In the genomic region with DNA sequence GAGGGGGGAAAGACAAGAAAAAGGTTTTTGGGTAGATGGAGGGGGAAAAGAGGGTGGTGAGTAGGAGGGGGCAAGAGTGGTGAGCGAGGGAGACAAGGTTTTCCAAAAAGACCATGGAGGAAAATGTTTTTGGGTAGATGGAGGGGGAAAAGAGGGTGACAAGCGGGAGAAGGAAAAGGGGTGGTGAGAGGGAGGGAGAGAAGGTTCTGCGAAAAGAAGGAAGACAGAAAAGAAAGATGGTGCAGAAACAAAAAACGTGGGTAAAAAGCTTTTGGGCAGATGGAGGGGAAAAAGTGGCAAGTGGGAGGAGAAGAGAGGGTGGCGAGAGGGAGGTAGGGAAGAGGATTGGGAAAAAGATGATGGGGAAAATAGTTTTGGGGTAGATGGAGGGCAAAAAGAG, we compare ENCODE assay signal across 1 cellular context.
TF ChIP-seq lines count a peak whose summit lies in the region.

No MANE protein-coding gene starts in this region.

TF ChIP-seq in K562, 482 proteins besides CTCF, POLR2A, EP300 and RAD21 (continued from another document and continues in another):
- TF ChIP-seq, protein P1, sequence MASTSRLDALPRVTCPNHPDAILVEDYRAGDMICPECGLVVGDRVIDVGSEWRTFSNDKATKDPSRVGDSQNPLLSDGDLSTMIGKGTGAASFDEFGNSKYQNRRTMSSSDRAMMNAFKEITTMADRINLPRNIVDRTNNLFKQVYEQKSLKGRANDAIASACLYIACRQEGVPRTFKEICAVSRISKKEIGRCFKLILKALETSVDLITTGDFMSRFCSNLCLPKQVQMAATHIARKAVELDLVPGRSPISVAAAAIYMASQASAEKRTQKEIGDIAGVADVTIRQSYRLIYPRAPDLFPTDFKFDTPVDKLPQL (IDR thresholded peaks at IDR 0.05; ENCODE audit: extremely low read depth, insufficient read length): no peak
- no peak for TF ChIP-seq MTA1 (IDR thresholded peaks at IDR 0.05; ENCODE audit: borderline replicate concordance)
- TF ChIP-seq ZC3H4 (CRISPR knock-in tag; IDR thresholded peaks at IDR 0.05; ENCODE audit: borderline replicate concordance): 0 out of 2 replicates have a peak, but pooled peaks have one; percentile 43
- TF ChIP-seq, protein P2, sequence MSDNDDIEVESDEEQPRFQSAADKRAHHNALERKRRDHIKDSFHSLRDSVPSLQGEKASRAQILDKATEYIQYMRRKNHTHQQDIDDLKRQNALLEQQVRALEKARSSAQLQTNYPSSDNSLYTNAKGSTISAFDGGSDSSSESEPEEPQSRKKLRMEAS (CRISPR knock-in tag; IDR thresholded peaks at IDR 0.05): no peak
- TF ChIP-seq, protein P3, sequence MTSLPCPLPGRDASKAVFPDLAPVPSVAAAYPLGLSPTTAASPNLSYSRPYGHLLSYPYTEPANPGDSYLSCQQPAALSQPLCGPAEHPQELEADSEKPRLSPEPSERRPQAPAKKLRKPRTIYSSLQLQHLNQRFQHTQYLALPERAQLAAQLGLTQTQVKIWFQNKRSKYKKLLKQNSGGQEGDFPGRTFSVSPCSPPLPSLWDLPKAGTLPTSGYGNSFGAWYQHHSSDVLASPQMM (CRISPR knock-in tag; IDR thresholded peaks at IDR 0.05): peak; percentile 17; the same call in 1 of the 2 replicates
- TF ChIP-seq ZNF780A (CRISPR knock-in tag; IDR thresholded peaks at IDR 0.05): no peak
- no peak for TF ChIP-seq RBM25 (IDR thresholded peaks at IDR 0.05; ENCODE audit: low read depth, low read length, severe bottlenecking)
- TF ChIP-seq NFE2L1 (tag; IDR thresholded peaks at IDR 0.05; ENCODE audit: borderline replicate concordance, low read depth): no peak; the same call in 1 of the 2 replicates
- no peak for TF ChIP-seq ZSCAN29 (IDR thresholded peaks at IDR 0.05)
- no peak for TF ChIP-seq ZNF77 (CRISPR knock-in tag; IDR thresholded peaks at IDR 0.05)
- no peak for TF ChIP-seq FOXA1 (IDR thresholded peaks at IDR 0.05; ENCODE audit: borderline replicate concordance)
- TF ChIP-seq, protein P4, sequence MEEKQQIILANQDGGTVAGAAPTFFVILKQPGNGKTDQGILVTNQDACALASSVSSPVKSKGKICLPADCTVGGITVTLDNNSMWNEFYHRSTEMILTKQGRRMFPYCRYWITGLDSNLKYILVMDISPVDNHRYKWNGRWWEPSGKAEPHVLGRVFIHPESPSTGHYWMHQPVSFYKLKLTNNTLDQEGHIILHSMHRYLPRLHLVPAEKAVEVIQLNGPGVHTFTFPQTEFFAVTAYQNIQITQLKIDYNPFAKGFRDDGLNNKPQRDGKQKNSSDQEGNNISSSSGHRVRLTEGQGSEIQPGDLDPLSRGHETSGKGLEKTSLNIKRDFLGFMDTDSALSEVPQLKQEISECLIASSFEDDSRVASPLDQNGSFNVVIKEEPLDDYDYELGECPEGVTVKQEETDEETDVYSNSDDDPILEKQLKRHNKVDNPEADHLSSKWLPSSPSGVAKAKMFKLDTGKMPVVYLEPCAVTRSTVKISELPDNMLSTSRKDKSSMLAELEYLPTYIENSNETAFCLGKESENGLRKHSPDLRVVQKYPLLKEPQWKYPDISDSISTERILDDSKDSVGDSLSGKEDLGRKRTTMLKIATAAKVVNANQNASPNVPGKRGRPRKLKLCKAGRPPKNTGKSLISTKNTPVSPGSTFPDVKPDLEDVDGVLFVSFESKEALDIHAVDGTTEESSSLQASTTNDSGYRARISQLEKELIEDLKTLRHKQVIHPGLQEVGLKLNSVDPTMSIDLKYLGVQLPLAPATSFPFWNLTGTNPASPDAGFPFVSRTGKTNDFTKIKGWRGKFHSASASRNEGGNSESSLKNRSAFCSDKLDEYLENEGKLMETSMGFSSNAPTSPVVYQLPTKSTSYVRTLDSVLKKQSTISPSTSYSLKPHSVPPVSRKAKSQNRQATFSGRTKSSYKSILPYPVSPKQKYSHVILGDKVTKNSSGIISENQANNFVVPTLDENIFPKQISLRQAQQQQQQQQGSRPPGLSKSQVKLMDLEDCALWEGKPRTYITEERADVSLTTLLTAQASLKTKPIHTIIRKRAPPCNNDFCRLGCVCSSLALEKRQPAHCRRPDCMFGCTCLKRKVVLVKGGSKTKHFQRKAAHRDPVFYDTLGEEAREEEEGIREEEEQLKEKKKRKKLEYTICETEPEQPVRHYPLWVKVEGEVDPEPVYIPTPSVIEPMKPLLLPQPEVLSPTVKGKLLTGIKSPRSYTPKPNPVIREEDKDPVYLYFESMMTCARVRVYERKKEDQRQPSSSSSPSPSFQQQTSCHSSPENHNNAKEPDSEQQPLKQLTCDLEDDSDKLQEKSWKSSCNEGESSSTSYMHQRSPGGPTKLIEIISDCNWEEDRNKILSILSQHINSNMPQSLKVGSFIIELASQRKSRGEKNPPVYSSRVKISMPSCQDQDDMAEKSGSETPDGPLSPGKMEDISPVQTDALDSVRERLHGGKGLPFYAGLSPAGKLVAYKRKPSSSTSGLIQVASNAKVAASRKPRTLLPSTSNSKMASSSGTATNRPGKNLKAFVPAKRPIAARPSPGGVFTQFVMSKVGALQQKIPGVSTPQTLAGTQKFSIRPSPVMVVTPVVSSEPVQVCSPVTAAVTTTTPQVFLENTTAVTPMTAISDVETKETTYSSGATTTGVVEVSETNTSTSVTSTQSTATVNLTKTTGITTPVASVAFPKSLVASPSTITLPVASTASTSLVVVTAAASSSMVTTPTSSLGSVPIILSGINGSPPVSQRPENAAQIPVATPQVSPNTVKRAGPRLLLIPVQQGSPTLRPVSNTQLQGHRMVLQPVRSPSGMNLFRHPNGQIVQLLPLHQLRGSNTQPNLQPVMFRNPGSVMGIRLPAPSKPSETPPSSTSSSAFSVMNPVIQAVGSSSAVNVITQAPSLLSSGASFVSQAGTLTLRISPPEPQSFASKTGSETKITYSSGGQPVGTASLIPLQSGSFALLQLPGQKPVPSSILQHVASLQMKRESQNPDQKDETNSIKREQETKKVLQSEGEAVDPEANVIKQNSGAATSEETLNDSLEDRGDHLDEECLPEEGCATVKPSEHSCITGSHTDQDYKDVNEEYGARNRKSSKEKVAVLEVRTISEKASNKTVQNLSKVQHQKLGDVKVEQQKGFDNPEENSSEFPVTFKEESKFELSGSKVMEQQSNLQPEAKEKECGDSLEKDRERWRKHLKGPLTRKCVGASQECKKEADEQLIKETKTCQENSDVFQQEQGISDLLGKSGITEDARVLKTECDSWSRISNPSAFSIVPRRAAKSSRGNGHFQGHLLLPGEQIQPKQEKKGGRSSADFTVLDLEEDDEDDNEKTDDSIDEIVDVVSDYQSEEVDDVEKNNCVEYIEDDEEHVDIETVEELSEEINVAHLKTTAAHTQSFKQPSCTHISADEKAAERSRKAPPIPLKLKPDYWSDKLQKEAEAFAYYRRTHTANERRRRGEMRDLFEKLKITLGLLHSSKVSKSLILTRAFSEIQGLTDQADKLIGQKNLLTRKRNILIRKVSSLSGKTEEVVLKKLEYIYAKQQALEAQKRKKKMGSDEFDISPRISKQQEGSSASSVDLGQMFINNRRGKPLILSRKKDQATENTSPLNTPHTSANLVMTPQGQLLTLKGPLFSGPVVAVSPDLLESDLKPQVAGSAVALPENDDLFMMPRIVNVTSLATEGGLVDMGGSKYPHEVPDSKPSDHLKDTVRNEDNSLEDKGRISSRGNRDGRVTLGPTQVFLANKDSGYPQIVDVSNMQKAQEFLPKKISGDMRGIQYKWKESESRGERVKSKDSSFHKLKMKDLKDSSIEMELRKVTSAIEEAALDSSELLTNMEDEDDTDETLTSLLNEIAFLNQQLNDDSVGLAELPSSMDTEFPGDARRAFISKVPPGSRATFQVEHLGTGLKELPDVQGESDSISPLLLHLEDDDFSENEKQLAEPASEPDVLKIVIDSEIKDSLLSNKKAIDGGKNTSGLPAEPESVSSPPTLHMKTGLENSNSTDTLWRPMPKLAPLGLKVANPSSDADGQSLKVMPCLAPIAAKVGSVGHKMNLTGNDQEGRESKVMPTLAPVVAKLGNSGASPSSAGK (IDR thresholded peaks at IDR 0.05): 0 out of 2 replicates have a peak, but pooled peaks have one; percentile 1
- no peak for TF ChIP-seq RNF2 (IDR thresholded peaks at IDR 0.05)
- no peak for TF ChIP-seq MEF2D (tag; conservative IDR thresholded peaks at IDR 0.05; ENCODE audit: low read depth)
- TF ChIP-seq ZNF507 (tag; conservative IDR thresholded peaks at IDR 0.05): no peak
- no peak for TF ChIP-seq TRIM24 (IDR thresholded peaks at IDR 0.05)
- TF ChIP-seq, protein P5, sequence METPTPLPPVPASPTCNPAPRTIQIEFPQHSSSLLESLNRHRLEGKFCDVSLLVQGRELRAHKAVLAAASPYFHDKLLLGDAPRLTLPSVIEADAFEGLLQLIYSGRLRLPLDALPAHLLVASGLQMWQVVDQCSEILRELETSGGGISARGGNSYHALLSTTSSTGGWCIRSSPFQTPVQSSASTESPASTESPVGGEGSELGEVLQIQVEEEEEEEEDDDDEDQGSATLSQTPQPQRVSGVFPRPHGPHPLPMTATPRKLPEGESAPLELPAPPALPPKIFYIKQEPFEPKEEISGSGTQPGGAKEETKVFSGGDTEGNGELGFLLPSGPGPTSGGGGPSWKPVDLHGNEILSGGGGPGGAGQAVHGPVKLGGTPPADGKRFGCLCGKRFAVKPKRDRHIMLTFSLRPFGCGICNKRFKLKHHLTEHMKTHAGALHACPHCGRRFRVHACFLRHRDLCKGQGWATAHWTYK (CRISPR knock-in tag; IDR thresholded peaks at IDR 0.05): 0 out of 2 replicates have a peak, but pooled peaks have one; percentile 36
- 0 out of 2 replicates have a peak, but pooled peaks have one; percentile 7 for TF ChIP-seq TAL1 (IDR thresholded peaks at IDR 0.05)
- TF ChIP-seq ZNF699 (CRISPR knock-in tag; IDR thresholded peaks at IDR 0.05; ENCODE audit: insufficient replicate concordance): no peak
- TF ChIP-seq ZNF347 (CRISPR knock-in tag; IDR thresholded peaks at IDR 0.05; ENCODE audit: low read depth): no peak
- no peak for TF ChIP-seq ETV1 (tag; conservative IDR thresholded peaks at IDR 0.05; ENCODE audit: low read depth)
- TF ChIP-seq ZKSCAN8 (CRISPR knock-in tag; IDR thresholded peaks at IDR 0.05): no peak
- 0 out of 2 replicates have a peak, but pooled peaks have one; percentile 41 for TF ChIP-seq TCFL5 (CRISPR knock-in tag; conservative IDR thresholded peaks at IDR 0.05)
- TF ChIP-seq, protein P6, sequence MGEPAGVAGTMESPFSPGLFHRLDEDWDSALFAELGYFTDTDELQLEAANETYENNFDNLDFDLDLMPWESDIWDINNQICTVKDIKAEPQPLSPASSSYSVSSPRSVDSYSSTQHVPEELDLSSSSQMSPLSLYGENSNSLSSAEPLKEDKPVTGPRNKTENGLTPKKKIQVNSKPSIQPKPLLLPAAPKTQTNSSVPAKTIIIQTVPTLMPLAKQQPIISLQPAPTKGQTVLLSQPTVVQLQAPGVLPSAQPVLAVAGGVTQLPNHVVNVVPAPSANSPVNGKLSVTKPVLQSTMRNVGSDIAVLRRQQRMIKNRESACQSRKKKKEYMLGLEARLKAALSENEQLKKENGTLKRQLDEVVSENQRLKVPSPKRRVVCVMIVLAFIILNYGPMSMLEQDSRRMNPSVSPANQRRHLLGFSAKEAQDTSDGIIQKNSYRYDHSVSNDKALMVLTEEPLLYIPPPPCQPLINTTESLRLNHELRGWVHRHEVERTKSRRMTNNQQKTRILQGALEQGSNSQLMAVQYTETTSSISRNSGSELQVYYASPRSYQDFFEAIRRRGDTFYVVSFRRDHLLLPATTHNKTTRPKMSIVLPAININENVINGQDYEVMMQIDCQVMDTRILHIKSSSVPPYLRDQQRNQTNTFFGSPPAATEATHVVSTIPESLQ (CRISPR knock-in tag; IDR thresholded peaks at IDR 0.05): no peak
- TF ChIP-seq NONO (IDR thresholded peaks at IDR 0.05; ENCODE audit: low read depth in 2 of 2, low read length in 1 of 2): no peak
- TF ChIP-seq, protein P7, sequence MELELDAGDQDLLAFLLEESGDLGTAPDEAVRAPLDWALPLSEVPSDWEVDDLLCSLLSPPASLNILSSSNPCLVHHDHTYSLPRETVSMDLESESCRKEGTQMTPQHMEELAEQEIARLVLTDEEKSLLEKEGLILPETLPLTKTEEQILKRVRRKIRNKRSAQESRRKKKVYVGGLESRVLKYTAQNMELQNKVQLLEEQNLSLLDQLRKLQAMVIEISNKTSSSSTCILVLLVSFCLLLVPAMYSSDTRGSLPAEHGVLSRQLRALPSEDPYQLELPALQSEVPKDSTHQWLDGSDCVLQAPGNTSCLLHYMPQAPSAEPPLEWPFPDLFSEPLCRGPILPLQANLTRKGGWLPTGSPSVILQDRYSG (tag; conservative IDR thresholded peaks at IDR 0.05; ENCODE audit: low read depth): no peak
- TF ChIP-seq TSC22D4 (tag; IDR thresholded peaks at IDR 0.05): no peak
- TF ChIP-seq, protein P8, sequence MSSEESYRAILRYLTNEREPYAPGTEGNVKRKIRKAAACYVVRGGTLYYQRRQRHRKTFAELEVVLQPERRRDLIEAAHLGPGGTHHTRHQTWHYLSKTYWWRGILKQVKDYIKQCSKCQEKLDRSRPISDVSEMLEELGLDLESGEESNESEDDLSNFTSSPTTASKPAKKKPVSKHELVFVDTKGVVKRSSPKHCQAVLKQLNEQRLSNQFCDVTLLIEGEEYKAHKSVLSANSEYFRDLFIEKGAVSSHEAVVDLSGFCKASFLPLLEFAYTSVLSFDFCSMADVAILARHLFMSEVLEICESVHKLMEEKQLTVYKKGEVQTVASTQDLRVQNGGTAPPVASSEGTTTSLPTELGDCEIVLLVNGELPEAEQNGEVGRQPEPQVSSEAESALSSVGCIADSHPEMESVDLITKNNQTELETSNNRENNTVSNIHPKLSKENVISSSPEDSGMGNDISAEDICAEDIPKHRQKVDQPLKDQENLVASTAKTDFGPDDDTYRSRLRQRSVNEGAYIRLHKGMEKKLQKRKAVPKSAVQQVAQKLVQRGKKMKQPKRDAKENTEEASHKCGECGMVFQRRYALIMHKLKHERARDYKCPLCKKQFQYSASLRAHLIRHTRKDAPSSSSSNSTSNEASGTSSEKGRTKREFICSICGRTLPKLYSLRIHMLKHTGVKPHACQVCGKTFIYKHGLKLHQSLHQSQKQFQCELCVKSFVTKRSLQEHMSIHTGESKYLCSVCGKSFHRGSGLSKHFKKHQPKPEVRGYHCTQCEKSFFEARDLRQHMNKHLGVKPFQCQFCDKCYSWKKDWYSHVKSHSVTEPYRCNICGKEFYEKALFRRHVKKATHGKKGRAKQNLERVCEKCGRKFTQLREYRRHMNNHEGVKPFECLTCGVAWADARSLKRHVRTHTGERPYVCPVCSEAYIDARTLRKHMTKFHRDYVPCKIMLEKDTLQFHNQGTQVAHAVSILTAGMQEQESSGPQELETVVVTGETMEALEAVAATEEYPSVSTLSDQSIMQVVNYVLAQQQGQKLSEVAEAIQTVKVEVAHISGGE (CRISPR knock-in tag; IDR thresholded peaks at IDR 0.05): no peak
- TF ChIP-seq PHF8 (IDR thresholded peaks at IDR 0.05; ENCODE audit: borderline replicate concordance, low read length): no peak
- no peak for TF ChIP-seq SP2 (IDR thresholded peaks at IDR 0.05; ENCODE audit: extremely low read depth, low read depth, low read length, poor library complexity, severe bottlenecking)
- TF ChIP-seq POU5F1 (IDR thresholded peaks at IDR 0.05; ENCODE audit: borderline replicate concordance, low read depth, low read length, partially characterized antibody): no peak
- no peak for TF ChIP-seq ZNF124 (CRISPR knock-in tag; IDR thresholded peaks at IDR 0.05)
- TF ChIP-seq RFX7 (CRISPR knock-in tag; IDR thresholded peaks at IDR 0.05): no peak
- TF ChIP-seq SRSF7 (optimal IDR thresholded peaks at IDR 0.05; ENCODE audit: low read depth, low read length): no peak
- TF ChIP-seq CHD4 (IDR thresholded peaks at IDR 0.05; ENCODE audit: insufficient read depth, insufficient replicate concordance, low read depth, low read length, poor library complexity, severe bottlenecking): no peak
- TF ChIP-seq TAF7 (tag; IDR thresholded peaks at IDR 0.05): no peak; the same call in 1 of the 2 replicates
- no peak for TF ChIP-seq ZNF644 (tag; IDR thresholded peaks at IDR 0.05; ENCODE audit: low read depth)
- no peak for TF ChIP-seq ZNF717 (CRISPR knock-in tag; IDR thresholded peaks at IDR 0.05)
- TF ChIP-seq CXXC5 (CRISPR knock-in tag; IDR thresholded peaks at IDR 0.05): no peak
- no peak for TF ChIP-seq ZNF764 (CRISPR knock-in tag; IDR thresholded peaks at IDR 0.05; ENCODE audit: low read depth)
- no peak for TF ChIP-seq TFAM (CRISPR knock-in tag; conservative IDR thresholded peaks at IDR 0.05)
- no peak for TF ChIP-seq TBP (optimal IDR thresholded peaks at IDR 0.05; ENCODE audit: low read depth, low read length)
